Comparison of ENCODE assay signal across 13 cellular contexts in genomic region chr10:93947055-93947454, GRCh38. TPM values are rescaled to one million over a fixed set of nuclear protein-coding genes. Genes with fewer than 3 reads are reported as not detected.
DNase-seq lines count a peak whose midpoint lies in the region; ATAC-seq and TF ChIP-seq lines count a peak whose summit lies in the region.
"Had no signal": no experiment of that assay in that cellular context is flagged by ENCODE, and none has a peak within 500 bp of the region (broad histone marks: within the 10 kb centered on the region; RNA-seq: fewer than 3 reads in every experiment).

No MANE protein-coding gene starts in this region.

- intact Hi-C loops in activated CD4-positive, alpha-beta T cell treated with anti-CD3 and anti-CD28 coated beads for 36 hours (cut with DNase I, micrococcal nuclease): no loop called here

- H3K4me3 Mint-ChIP-seq in nephron progenitor cell: peak overlapping the region; percentile 9
- no peak overlapping the region for H3K4me3 Mint-ChIP-seq in activated CD4-positive, alpha-beta T cell treated with anti-CD3 and anti-CD28 coated beads for 36 hours
- H3K4me3 Mint-ChIP-seq: activated naive CD8-positive, alpha-beta T cell had no signal

- H3K27me3 Mint-ChIP-seq in nephron progenitor cell (ENCODE audit: low read depth, poor library complexity): peaks cover 6% of the 10 kb centered on the region
- no peaks in the 10 kb centered on the region for H3K27me3 Mint-ChIP-seq in activated CD4-positive, alpha-beta T cell treated with anti-CD3 and anti-CD28 coated beads for 36 hours
- H3K27me3 Mint-ChIP-seq: activated naive CD8-positive, alpha-beta T cell had no signal

- TF ChIP-seq RAD21 in Ishikawa (IDR thresholded peaks at IDR 0.05; ENCODE audit: low read depth): no peak

- H3K9me3 ChIP-seq in AG04450 (ENCODE audit: control insufficient read depth, insufficient read depth, low read length): no peaks in the 10 kb centered on the region

- CTCF ChIA-PET in AG04450 (lab: Charles Lee): interaction anchor here (0.6 to 1.6 kb wide), 4 partner anchors 24 to 497 kb away, joined by 3 to 4 read pairs (median 4); no protein-coding TSS in a partner anchor
- CTCF ChIA-PET in activated CD4-positive, alpha-beta T cell treated with anti-CD3 and anti-CD28 coated beads for 36 hours (lab: Charles Lee): interaction anchor here (0.7 kb wide), 1 partner anchor 67 kb away, joined by 3 read pairs; no protein-coding TSS in a partner anchor

- no peaks in the 10 kb centered on the region for H3K36me3 Mint-ChIP-seq in nephron progenitor cell (ENCODE audit: low read depth)
- H3K36me3 Mint-ChIP-seq in activated CD4-positive, alpha-beta T cell treated with anti-CD3 and anti-CD28 coated beads for 36 hours (ENCODE audit: low read depth): no peaks in the 10 kb centered on the region

- peak overlapping the region; percentile 63 for H3K27ac ChIP-seq in AG04450 (ENCODE audit: low read depth, low read length)

- POLR2A ChIA-PET in AG04450 (lab: Yijun Ruan, JAX): no interaction called here
- POLR2A ChIA-PET in activated CD4-positive, alpha-beta T cell treated with anti-CD3 and anti-CD28 coated beads for 36 hours (lab: Charles Lee): no interaction called here

- no peaks in the 10 kb centered on the region for H3K27me3 ChIP-seq in AG04450 (ENCODE audit: control insufficient read depth, insufficient read depth, low read length)

- H3K4me3 ChIP-seq in AG04450 (ENCODE audit: low read depth, low read length) (no peak overlapping the region), fibroblast of mammary gland (ENCODE audit: control insufficient read depth, low read depth, low read length) (no peak overlapping the region)

- H3K27ac Mint-ChIP-seq in nephron progenitor cell: peak overlapping the region; percentile 91
- H3K27ac Mint-ChIP-seq in activated CD4-positive, alpha-beta T cell treated with anti-CD3 and anti-CD28 coated beads for 36 hours: no peak overlapping the region
- H3K27ac Mint-ChIP-seq: activated naive CD8-positive, alpha-beta T cell had no signal

- H3K9me3 Mint-ChIP-seq in nephron progenitor cell: no peaks in the 10 kb centered on the region
- no peaks in the 10 kb centered on the region for H3K9me3 Mint-ChIP-seq in activated CD4-positive, alpha-beta T cell treated with anti-CD3 and anti-CD28 coated beads for 36 hours (ENCODE audit: low read depth)

- TF ChIP-seq CTCF in AG04450 (IDR thresholded peaks at IDR 0.05; ENCODE audit: low read depth, low read length) (no peak), fibroblast of mammary gland (conservative IDR thresholded peaks at IDR 0.05; ENCODE audit: control insufficient read depth, insufficient read depth, low read depth, low read length) (no peak), nephron progenitor cell (IDR thresholded peaks at IDR 0.05) (no peak)

- ATAC-seq in GM21423 (IDR thresholded peaks at IDR 0.05; ENCODE audit: unreplicated experiment): no peak
- ATAC-seq in activated CD4-positive, alpha-beta T cell treated with anti-CD3 and anti-CD28 coated beads for 36 hours: no peak
- ATAC-seq: left colon had no signal

- peak; percentile 46; the same call in 1 of the 2 replicates for TF ChIP-seq EP300 in Ishikawa (IDR thresholded peaks at IDR 0.05; ENCODE audit: borderline replicate concordance)

- DNase-seq in AG04450 (ENCODE audit: low read depth, low spot score) (peak; percentile 60), fibroblast of mammary gland (ENCODE audit: low read depth) (peak; percentile 45), nephron progenitor cell (peak; percentile 51), NCI-H524 (lab: John Stamatoyannopoulos, UW) (no peak), NCI-H2029 (lab: John Stamatoyannopoulos, UW) (no peak)
- DNase-seq in activated CD4-positive, alpha-beta T cell treated with anti-CD3 and anti-CD28 coated beads for 36 hours: no peak
- DNase-seq: activated CD4-positive, alpha-beta T cell treated with anti-CD3 and anti-CD28 coated beads, Interleukin-2, amount 50 U/mL, for 48 hours; AML-193; left colon; NCI-H2171 had no signal

- peaks cover 21% of the 10 kb centered on the region for H3K4me1 Mint-ChIP-seq in nephron progenitor cell
- H3K4me1 Mint-ChIP-seq in activated CD4-positive, alpha-beta T cell treated with anti-CD3 and anti-CD28 coated beads for 36 hours: no peaks in the 10 kb centered on the region

TF ChIP-seq in Ishikawa, 13 proteins besides CTCF, POLR2A, EP300 and RAD21:
- TF ChIP-seq CEBPB (IDR thresholded peaks at IDR 0.05) (no peak), EGR1 (IDR thresholded peaks at IDR 0.05) (no peak), TEAD4 (IDR thresholded peaks at IDR 0.05) (peak; percentile 73), TCF12 (IDR thresholded peaks at IDR 0.05; ENCODE audit: low read depth) (peak; percentile 72), FOXM1 (IDR thresholded peaks at IDR 0.05; ENCODE audit: borderline replicate concordance, low read depth) (peak; percentile 24; the same call in 1 of the 2 replicates), MAX (IDR thresholded peaks at IDR 0.05) (peak; percentile 98), USF1 (IDR thresholded peaks at IDR 0.05) (peak; percentile 68; the same call in 1 of the 2 replicates), TAF1 (IDR thresholded peaks at IDR 0.05; ENCODE audit: low read depth) (no peak), ZBTB7A (IDR thresholded peaks at IDR 0.05; ENCODE audit: low read depth) (no peak), REST (IDR thresholded peaks at IDR 0.05; ENCODE audit: low read depth) (no peak), NFIC (IDR thresholded peaks at IDR 0.05) (peak; percentile 48; the same call in 1 of the 2 replicates), CREB1 (IDR thresholded peaks at IDR 0.05; ENCODE audit: low read depth) (no peak), YY1 (IDR thresholded peaks at IDR 0.05; ENCODE audit: low read depth) (peak; percentile 68)

RNA-seq across cellular contexts. Expression of gene PLCE1, which starts 46.7 kb away (rescaled TPM):
- 2.0 and 2.2 TPM in 2 replicates for polyA plus RNA-seq in AG04450 (2011; rRNA removed)
- polyA minus RNA-seq in AG04450 (2011; rRNA and poly(A)+ RNA removed): 6.0 and 6.3 TPM in 2 replicates
- under 1 TPM; 0.02 to 0.04 TPM for total RNA-seq in activated CD4-positive, alpha-beta T cell treated with anti-CD3 and anti-CD28 coated beads for 36 hours

RNA-seq across cellular contexts. Expression of gene SLC35G1, which starts 53.3 kb away (rescaled TPM):
- polyA plus RNA-seq in AG04450 (2011; rRNA removed): 6.7 and 7.0 TPM in 2 replicates
- polyA minus RNA-seq in AG04450 (2011; rRNA and poly(A)+ RNA removed): 3.5 and 5.9 TPM in 2 replicates
- total RNA-seq in activated CD4-positive, alpha-beta T cell treated with anti-CD3 and anti-CD28 coated beads for 36 hours: 1 to 10 TPM; 3.6 to 4.1 TPM

Comparison
In these comparisons a context has a peak if more than half of its experiments do, and no peak if none do; other contexts are left out.
1. DNase-seq: peak in AG04450 (single experiment), fibroblast of mammary gland (single experiment) and nephron progenitor cell (single experiment); none in NCI-H524 (0 of 2), activated CD4-positive, alpha-beta T cell treated with anti-CD3 and anti-CD28 coated beads for 36 hours (single experiment) and NCI-H2029 (single experiment).